8 cellular contexts compared by ENCODE assay signal in genomic region chr15:40762919-40763800, GRCh38. TPM values are rescaled to one million over a fixed set of nuclear protein-coding genes. Genes with fewer than 3 reads are reported as not detected.
DNase-seq lines count a peak whose midpoint lies in the region; ATAC-seq and TF ChIP-seq lines count a peak whose summit lies in the region.

No MANE protein-coding gene starts in this region.

- H3K36me3 ChIP-seq in tibial nerve, result peaks cover 0 to 13% (median 0%) of the 10 kb centered on the region in 3 donors

- H3K27me3 Mint-ChIP-seq in activated CD4-positive, alpha-beta T cell treated with anti-CD3 and anti-CD28 coated beads, Interleukin-2, amount 10 ng/mL, durations not matched to agents 24 days and 14 days, result peaks cover 2% of the 10 kb centered on the region
- H3K27me3 Mint-ChIP-seq in effector memory CD8-positive, alpha-beta T cell, result no peaks in the 10 kb centered on the region
- no peaks in the 10 kb centered on the region for H3K27me3 Mint-ChIP-seq in mesothelial cell of epicardium (ENCODE audit: low read depth)

- H3K4me3 Mint-ChIP-seq in activated CD4-positive, alpha-beta T cell treated with anti-CD3 and anti-CD28 coated beads, Interleukin-2, amount 10 ng/mL, durations not matched to agents 24 days and 14 days, result peak overlapping the region; percentile 76
- peak overlapping the region; percentile 78 to 87 for H3K4me3 Mint-ChIP-seq in effector memory CD8-positive, alpha-beta T cell
- H3K4me3 Mint-ChIP-seq in mesothelial cell of epicardium, result peak overlapping the region; percentile 75

- H3K27ac Mint-ChIP-seq in activated CD4-positive, alpha-beta T cell treated with anti-CD3 and anti-CD28 coated beads, Interleukin-2, amount 10 ng/mL, durations not matched to agents 24 days and 14 days, result peak overlapping the region; percentile 89
- peak overlapping the region; percentile 92 to 93 for H3K27ac Mint-ChIP-seq in effector memory CD8-positive, alpha-beta T cell
- peak overlapping the region; percentile 93 for H3K27ac Mint-ChIP-seq in mesothelial cell of epicardium

- peaks cover 22% of the 10 kb centered on the region for H3K4me1 Mint-ChIP-seq in activated CD4-positive, alpha-beta T cell treated with anti-CD3 and anti-CD28 coated beads, Interleukin-2, amount 10 ng/mL, durations not matched to agents 24 days and 14 days
- H3K4me1 Mint-ChIP-seq in effector memory CD8-positive, alpha-beta T cell (ENCODE audit: low read depth in 2 of 2), result peaks cover 13 to 27% of the 10 kb centered on the region in 2 donors
- peaks cover 29% of the 10 kb centered on the region for H3K4me1 Mint-ChIP-seq in mesothelial cell of epicardium

- DNase-seq in NCI-H1436 (lab: John Stamatoyannopoulos, UW), result peak; percentile 71
- DNase-seq in activated CD4-positive, alpha-beta T cell treated with anti-CD3 and anti-CD28 coated beads, Interleukin-2, amount 10 ng/mL, durations not matched to agents 24 days and 14 days, result peak; percentile 81
- DNase-seq in effector memory CD8-positive, alpha-beta T cell, result no peak
- DNase-seq in mesothelial cell of epicardium (ENCODE audit: low spot score in 2 of 2, unreplicated experiment in 2 of 2), result peak; percentile 57 to 75
- peak; percentile 48 for DNase-seq in tibial nerve (ENCODE audit: low spot score in 2 of 2)

- H3K36me3 Mint-ChIP-seq in activated CD4-positive, alpha-beta T cell treated with anti-CD3 and anti-CD28 coated beads, Interleukin-2, amount 10 ng/mL, durations not matched to agents 24 days and 14 days (ENCODE audit: low read depth), result peaks cover 4% of the 10 kb centered on the region
- H3K36me3 Mint-ChIP-seq in effector memory CD8-positive, alpha-beta T cell (ENCODE audit: insufficient read depth), result peaks cover 10% of the 10 kb centered on the region
- H3K36me3 Mint-ChIP-seq in mesothelial cell of epicardium, result no peaks in the 10 kb centered on the region

- no peak for TF ChIP-seq CTCF in 22Rv1 (IDR thresholded peaks at IDR 0.05)
- TF ChIP-seq CTCF in mesothelial cell of epicardium (IDR thresholded peaks at IDR 0.05; ENCODE audit: unreplicated experiment), result no peak
- TF ChIP-seq CTCF in tibial nerve (IDR thresholded peaks at IDR 0.05), result no peak

- H3K9me3 ChIP-seq in tibial nerve, result no peaks in the 10 kb centered on the region

- TF ChIP-seq POLR2A in tibial nerve (IDR thresholded peaks at IDR 0.05), result no peak

- no peaks in the 10 kb centered on the region for H3K27me3 ChIP-seq in tibial nerve

- 36 to 42% methylated on average over 42 to 50 of the region's 55 CpGs for WGBS in tibial nerve, 2 donors

- ATAC-seq in GM18868 (IDR thresholded peaks at IDR 0.05; ENCODE audit: unreplicated experiment), result peak; percentile 7
- ATAC-seq in effector memory CD8-positive, alpha-beta T cell (replicated peaks), result no peak
- no peak for ATAC-seq in HG02938 (IDR thresholded peaks at IDR 0.05; ENCODE audit: unreplicated experiment)

- intact Hi-C loops in activated CD4-positive, alpha-beta T cell treated with anti-CD3 and anti-CD28 coated beads, Interleukin-2, amount 10 ng/mL, durations not matched to agents 24 days and 14 days (cut with micrococcal nuclease), result loop anchor here (5.0 to 10.0 kb wide), 3 partner anchors 129 to 198 kb away; partner anchors contain the start of genes CCDC32, KNL1, RPUSD2 and VPS18

- no peak for TF ChIP-seq EP300 in tibial nerve (IDR thresholded peaks at IDR 0.05)

- H3K27ac ChIP-seq in 22Rv1 (peak overlapping the region; percentile 100), tibial nerve (peak overlapping the region in 3 of 4 donors; percentile 67 to 84 (median 78))

- peaks cover 0 to 37% (median 27%) of the 10 kb centered on the region in 4 donors for H3K4me1 ChIP-seq in tibial nerve

- no peaks in the 10 kb centered on the region for H3K9me3 Mint-ChIP-seq in activated CD4-positive, alpha-beta T cell treated with anti-CD3 and anti-CD28 coated beads, Interleukin-2, amount 10 ng/mL, durations not matched to agents 24 days and 14 days
- H3K9me3 Mint-ChIP-seq in effector memory CD8-positive, alpha-beta T cell, result no peaks in the 10 kb centered on the region
- H3K9me3 Mint-ChIP-seq in mesothelial cell of epicardium, result no peaks in the 10 kb centered on the region

- H3K4me3 ChIP-seq in tibial nerve, result peak overlapping the region; percentile 21 to 75 (median 58)

RNA-seq across cellular contexts. Expression of gene GCHFR, which starts 0.7 kb away (rescaled TPM):
- total RNA-seq in activated CD4-positive, alpha-beta T cell treated with anti-CD3 and anti-CD28 coated beads, Interleukin-2, amount 10 ng/mL, durations not matched to agents 24 days and 14 days, result 34.7 and 37.2 TPM in 2 replicates
- total RNA-seq in mesothelial cell of epicardium, result 12.6 to 15.8 TPM (median 14.4 TPM) in 3 replicates
- total RNA-seq in tibial nerve, result 10 to 100 TPM; 24.5 to 49.4 (median 44.1) TPM

RNA-seq across cellular contexts. Expression of gene C15orf62, which starts 6.6 kb away (rescaled TPM):
- total RNA-seq in activated CD4-positive, alpha-beta T cell treated with anti-CD3 and anti-CD28 coated beads, Interleukin-2, amount 10 ng/mL, durations not matched to agents 24 days and 14 days, result 0.43 and 0.51 TPM in 2 replicates
- 0.44 to 0.47 TPM (median 0.45 TPM) in 3 replicates for total RNA-seq in mesothelial cell of epicardium
- under 1 TPM in 1 of 4 donors, not detected in 3; 0.59 TPM for total RNA-seq in tibial nerve

RNA-seq across cellular contexts. Expression of gene RMDN3, which starts 8.1 kb away (rescaled TPM):
- total RNA-seq in activated CD4-positive, alpha-beta T cell treated with anti-CD3 and anti-CD28 coated beads, Interleukin-2, amount 10 ng/mL, durations not matched to agents 24 days and 14 days, result 36.1 and 38.9 TPM in 2 replicates
- 25.1 to 29.3 TPM (median 26.9 TPM) in 3 replicates for total RNA-seq in mesothelial cell of epicardium
- 10 to 100 TPM; 26.7 to 41.1 (median 39.1) TPM for total RNA-seq in tibial nerve

RNA-seq across cellular contexts. Expression of gene ZFYVE19, which starts 43.7 kb away (rescaled TPM):
- 35.6 and 37.6 TPM in 2 replicates for total RNA-seq in activated CD4-positive, alpha-beta T cell treated with anti-CD3 and anti-CD28 coated beads, Interleukin-2, amount 10 ng/mL, durations not matched to agents 24 days and 14 days
- total RNA-seq in mesothelial cell of epicardium (20.9 to 24.4 TPM (median 24.2 TPM) in 3 replicates), tibial nerve (10 to 100 TPM; 19.0 to 48.5 (median 34.2) TPM)

RNA-seq across cellular contexts. Expression of gene DNAJC17, which starts 44.1 kb away (rescaled TPM):
- total RNA-seq in activated CD4-positive, alpha-beta T cell treated with anti-CD3 and anti-CD28 coated beads, Interleukin-2, amount 10 ng/mL, durations not matched to agents 24 days and 14 days, result 53.8 and 54.3 TPM in 2 replicates
- total RNA-seq in mesothelial cell of epicardium, result 36.4 to 44.3 TPM (median 41.2 TPM) in 3 replicates
- 10 to 100 TPM; 23.9 to 61.5 (median 36.3) TPM for total RNA-seq in tibial nerve

Comparison
In these comparisons a context has a peak if more than half of its experiments do, and no peak if none do; other contexts are left out.
1. DNase-seq: peak in NCI-H1436 (single experiment), activated CD4-positive, alpha-beta T cell treated with anti-CD3 and anti-CD28 coated beads, Interleukin-2, amount 10 ng/mL, durations not matched to agents 24 days and 14 days (single experiment), mesothelial cell of epicardium (2 of 2) and tibial nerve (2 of 2); none in effector memory CD8-positive, alpha-beta T cell (0 of 3).
2. Peak in every context shown above with its lines, with median percentiles within 50 percentile points of each other: H3K27ac Mint-ChIP-seq and H3K4me3 Mint-ChIP-seq.